ENCODE assay signal across 9 cellular contexts in genomic region chr2:188975497-188976102, GRCh38. TPM values are rescaled to one million over a fixed set of nuclear protein-coding genes. Genes with fewer than 3 reads are reported as not detected.
A peak's percentile ranks its signal among the peaks of the same experiment; 100 is the strongest.
DNase-seq lines count a peak whose midpoint lies in the region; ATAC-seq and TF ChIP-seq lines count a peak whose summit lies in the region.
"Had no signal": no experiment of that assay in that cellular context is flagged by ENCODE, and none has a peak within 500 bp of the region (broad histone marks: within the 10 kb centered on the region; RNA-seq: fewer than 3 reads in every experiment).

No MANE protein-coding gene starts in this region.

- H3K9me3 ChIP-seq in liver (ENCODE audit: control insufficient read depth in 4 of 4, low read length in 3 of 4) (no peaks in the 10 kb centered on the region), stomach smooth muscle (ENCODE audit: control insufficient read depth in 2 of 2, low read length in 2 of 2) (no peaks in the 10 kb centered on the region)

- no peaks in the 10 kb centered on the region for H3K4me1 ChIP-seq in liver (ENCODE audit: control insufficient read depth in 4 of 4, insufficient read depth in 4 of 4, low read length in 3 of 4)
- peaks cover 6% of the 10 kb centered on the region for H3K4me1 ChIP-seq in stomach smooth muscle (ENCODE audit: control insufficient read depth, insufficient read depth, low read length)

- H3K27me3 ChIP-seq in H7 (ENCODE audit: control insufficient read depth, insufficient read depth, low read length) (no peaks in the 10 kb centered on the region), liver (ENCODE audit: control insufficient read depth in 4 of 4, insufficient read depth in 4 of 4, low read length in 3 of 4) (peaks cover 0 to 3% (median 0%) of the 10 kb centered on the region in 4 donors), stomach smooth muscle (ENCODE audit: control insufficient read depth in 1 of 2, insufficient read depth in 2 of 2, low read length in 2 of 2) (no peaks in the 10 kb centered on the region)

- DNase-seq in H7, result peak; percentile 8
- DNase-seq in cardiac fibroblast (ENCODE audit: low read depth in 2 of 2), result peak; percentile 98
- no peak for DNase-seq in NCI-H1436 (lab: John Stamatoyannopoulos, UW)
- DNase-seq in NK-92 (lab: John Stamatoyannopoulos, UW; ENCODE audit: unreplicated experiment), result no peak
- no peak for DNase-seq in effector CD4-positive, alpha-beta T cell
- DNase-seq: NCI-H187 had no signal

- H3K4me3 ChIP-seq in H7 (ENCODE audit: insufficient read depth, low read depth, low read length), result no peak overlapping the region
- peak overlapping the region; percentile 60 to 71 for H3K4me3 ChIP-seq in cardiac fibroblast (replicated peaks in 1 of 2; ENCODE audit: low read depth in 2 of 2, low read length in 2 of 2)
- H3K4me3 ChIP-seq in liver (ENCODE audit: low read depth in 1 of 3, low read length in 3 of 3), result peak overlapping the region in 1 of 3 donors; percentile 23
- peak overlapping the region; percentile 81 to 92 for H3K4me3 ChIP-seq in stomach smooth muscle (ENCODE audit: low read length in 2 of 2)

- H3K36me3 ChIP-seq in H7 (replicated peaks; ENCODE audit: control insufficient read depth, insufficient read depth, low read length) (no peaks in the 10 kb centered on the region), liver (ENCODE audit: control insufficient read depth in 4 of 4, insufficient read depth in 3 of 4, low read depth in 1 of 4, low read length in 3 of 4) (no peaks in the 10 kb centered on the region), stomach smooth muscle (ENCODE audit: control insufficient read depth in 2 of 2, insufficient read depth in 2 of 2, low read length in 2 of 2) (no peaks in the 10 kb centered on the region)

- peak in 1 of 2 donors; percentile 24 for TF ChIP-seq RAD21 in liver (IDR thresholded peaks at IDR 0.05)

- H3K27ac ChIP-seq in liver (ENCODE audit: low read depth in 1 of 2, low read length in 2 of 2) (peak overlapping the region; percentile 59 to 60), stomach smooth muscle (ENCODE audit: low read length) (peak overlapping the region; percentile 86)

- TF ChIP-seq CTCF in cardiac fibroblast (IDR thresholded peaks at IDR 0.05; ENCODE audit: low read depth, low read length) (no peak), liver (IDR thresholded peaks at IDR 0.05; ENCODE audit: low read depth, low read length, missing input control) (no peak)

- ATAC-seq in HG02678 (IDR thresholded peaks at IDR 0.05; ENCODE audit: unreplicated experiment), result no peak

- WGBS in liver, result 49% methylated on average over 1 of the region's 1 CpG

- H3K9ac ChIP-seq in liver (ENCODE audit: low read depth in 1 of 2, low read length in 2 of 2) (peak overlapping the region in 1 of 2 donors; percentile 7), stomach smooth muscle (ENCODE audit: low read length in 2 of 2) (peak overlapping the region; percentile 83 to 90)

TF ChIP-seq in liver, 16 proteins besides CTCF, POLR2A, EP300 and RAD21:
- TF ChIP-seq FOXA2 (IDR thresholded peaks at IDR 0.05) (no peak), SP1 (IDR thresholded peaks at IDR 0.05) (no peak), YY1 (IDR thresholded peaks at IDR 0.05) (no peak), GABPA (IDR thresholded peaks at IDR 0.05 in 1 of 2, conservative IDR thresholded peaks at IDR 0.05 in 1 of 2) (no peak), TAF1 (conservative IDR thresholded peaks at IDR 0.05) (no peak), REST (IDR thresholded peaks at IDR 0.05) (no peak), HNF4G (IDR thresholded peaks at IDR 0.05) (no peak), EGR1 (IDR thresholded peaks at IDR 0.05; ENCODE audit: low read depth in 2 of 2) (no peak), JUND (IDR thresholded peaks at IDR 0.05) (no peak), HNF4A (conservative IDR thresholded peaks at IDR 0.05) (no peak), ATF3 (IDR thresholded peaks at IDR 0.05) (no peak), NR2F2 (IDR thresholded peaks at IDR 0.05) (no peak), FOXA1 (IDR thresholded peaks at IDR 0.05) (no peak), RXRA (IDR thresholded peaks at IDR 0.05) (no peak)
- TF ChIP-seq, protein P1, sequence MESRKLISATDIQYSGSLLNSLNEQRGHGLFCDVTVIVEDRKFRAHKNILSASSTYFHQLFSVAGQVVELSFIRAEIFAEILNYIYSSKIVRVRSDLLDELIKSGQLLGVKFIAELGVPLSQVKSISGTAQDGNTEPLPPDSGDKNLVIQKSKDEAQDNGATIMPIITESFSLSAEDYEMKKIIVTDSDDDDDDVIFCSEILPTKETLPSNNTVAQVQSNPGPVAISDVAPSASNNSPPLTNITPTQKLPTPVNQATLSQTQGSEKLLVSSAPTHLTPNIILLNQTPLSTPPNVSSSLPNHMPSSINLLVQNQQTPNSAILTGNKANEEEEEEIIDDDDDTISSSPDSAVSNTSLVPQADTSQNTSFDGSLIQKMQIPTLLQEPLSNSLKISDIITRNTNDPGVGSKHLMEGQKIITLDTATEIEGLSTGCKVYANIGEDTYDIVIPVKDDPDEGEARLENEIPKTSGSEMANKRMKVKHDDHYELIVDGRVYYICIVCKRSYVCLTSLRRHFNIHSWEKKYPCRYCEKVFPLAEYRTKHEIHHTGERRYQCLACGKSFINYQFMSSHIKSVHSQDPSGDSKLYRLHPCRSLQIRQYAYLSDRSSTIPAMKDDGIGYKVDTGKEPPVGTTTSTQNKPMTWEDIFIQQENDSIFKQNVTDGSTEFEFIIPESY (IDR thresholded peaks at IDR 0.05), result no peak
- TF ChIP-seq, protein P2, sequence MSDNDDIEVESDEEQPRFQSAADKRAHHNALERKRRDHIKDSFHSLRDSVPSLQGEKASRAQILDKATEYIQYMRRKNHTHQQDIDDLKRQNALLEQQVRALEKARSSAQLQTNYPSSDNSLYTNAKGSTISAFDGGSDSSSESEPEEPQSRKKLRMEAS (IDR thresholded peaks at IDR 0.05), result no peak

RNA-seq across cellular contexts. Expression of gene COL3A1, which starts 1.4 kb away (rescaled TPM):
- not detected in 2 replicates for total RNA-seq in H7 (2014; rRNA removed; shearing (Covaris generic))
- 100 to 1,000 TPM; 107 to 207 TPM for total RNA-seq in liver
- 10 to 100 TPM; 21.4 to 80.2 TPM for polyA plus RNA-seq in liver

Comparison
In these comparisons a context has a peak if more than half of its experiments do, and no peak if none do; other contexts are left out.
1. DNase-seq: peak in H7 (single experiment) and cardiac fibroblast (2 of 2); none in NCI-H1436 (single experiment), NK-92 (single experiment) and effector CD4-positive, alpha-beta T cell (single experiment).
2. RNA of gene COL3A1, which starts 1.4 kb away (total RNA-seq): 107 to 207 TPM in liver; not detected in H7; every median in the first group is over 100 times any median in the second.